Comparison of ENCODE assay signal across 11 cellular contexts in genomic region chrX:53678667-53679066, GRCh38. TPM values are rescaled to one million over a fixed set of nuclear protein-coding genes. Genes with fewer than 3 reads are reported as not detected.
DNase-seq lines count a peak whose midpoint lies in the region; ATAC-seq, FAIRE-seq and TF ChIP-seq lines count a peak whose summit lies in the region.
"Had no signal": no experiment of that assay in that cellular context is flagged by ENCODE, and none has a peak within 500 bp of the region (broad histone marks: within the 10 kb centered on the region; RNA-seq: fewer than 3 reads in every experiment).

No MANE protein-coding gene starts in this region.

- peaks cover 81% of the 10 kb centered on the region for H4K20me1 ChIP-seq in astrocyte (ENCODE audit: insufficient read depth, low read length)

- H3K27ac Mint-ChIP-seq in activated CD4-positive, alpha-beta T cell treated with anti-CD3 and anti-CD28 coated beads for 36 hours, result no peak overlapping the region
- H3K27ac Mint-ChIP-seq in astrocyte (ENCODE audit: unreplicated experiment), result no peak overlapping the region
- peak overlapping the region; percentile 62 to 79 for H3K27ac Mint-ChIP-seq in natural killer cell treated with Interleukin-12 subunit alpha and Interleukin-12 subunit beta and Interleukin-15 and Interleukin-18, amount 100 ng/mL, for 72 hours

- H3K4me1 ChIP-seq in astrocyte (ENCODE audit: insufficient read depth, low read length), result peaks cover 6% of the 10 kb centered on the region

- H3K9ac ChIP-seq in astrocyte (ENCODE audit: low read length), result no peak overlapping the region

- H3K27ac ChIP-seq in astrocyte (ENCODE audit: low read depth, low read length), result no peak overlapping the region

- peaks cover 71% of the 10 kb centered on the region for H3K36me3 Mint-ChIP-seq in activated CD4-positive, alpha-beta T cell treated with anti-CD3 and anti-CD28 coated beads for 36 hours (ENCODE audit: low read depth)
- peaks cover 8% of the 10 kb centered on the region for H3K36me3 Mint-ChIP-seq in astrocyte (ENCODE audit: low read depth, unreplicated experiment)
- H3K36me3 Mint-ChIP-seq in natural killer cell treated with Interleukin-12 subunit alpha and Interleukin-12 subunit beta and Interleukin-15 and Interleukin-18, amount 100 ng/mL, for 72 hours, result peaks cover 24% of the 10 kb centered on the region

- H3K4me3 Mint-ChIP-seq in activated CD4-positive, alpha-beta T cell treated with anti-CD3 and anti-CD28 coated beads for 36 hours, result peak overlapping the region; percentile 41
- no peak overlapping the region for H3K4me3 Mint-ChIP-seq in astrocyte (ENCODE audit: unreplicated experiment)
- H3K4me3 Mint-ChIP-seq in natural killer cell treated with Interleukin-12 subunit alpha and Interleukin-12 subunit beta and Interleukin-15 and Interleukin-18, amount 100 ng/mL, for 72 hours, result peak overlapping the region; percentile 62

- intact Hi-C loops in activated CD4-positive, alpha-beta T cell treated with anti-CD3 and anti-CD28 coated beads for 36 hours (cut with DNase I, micrococcal nuclease), result no loop called here

- H3K36me3 ChIP-seq in astrocyte (ENCODE audit: insufficient read depth, low read length), result peaks cover 24% of the 10 kb centered on the region

- peaks cover 66% of the 10 kb centered on the region for H3K4me1 Mint-ChIP-seq in activated CD4-positive, alpha-beta T cell treated with anti-CD3 and anti-CD28 coated beads for 36 hours
- peaks cover 15% of the 10 kb centered on the region for H3K4me1 Mint-ChIP-seq in astrocyte (ENCODE audit: low read depth, unreplicated experiment)
- peaks cover 46 to 49% of the 10 kb centered on the region in 2 donors for H3K4me1 Mint-ChIP-seq in natural killer cell treated with Interleukin-12 subunit alpha and Interleukin-12 subunit beta and Interleukin-15 and Interleukin-18, amount 100 ng/mL, for 72 hours (ENCODE audit: low read depth in 2 of 2)

- no peaks in the 10 kb centered on the region for H3K9me3 Mint-ChIP-seq in activated CD4-positive, alpha-beta T cell treated with anti-CD3 and anti-CD28 coated beads for 36 hours (ENCODE audit: low read depth)
- H3K9me3 Mint-ChIP-seq in astrocyte (ENCODE audit: unreplicated experiment), result no peaks in the 10 kb centered on the region
- no peaks in the 10 kb centered on the region for H3K9me3 Mint-ChIP-seq in natural killer cell treated with Interleukin-12 subunit alpha and Interleukin-12 subunit beta and Interleukin-15 and Interleukin-18, amount 100 ng/mL, for 72 hours

- no peak overlapping the region for H3K4me2 ChIP-seq in astrocyte (ENCODE audit: low read length)

- H3K9me3 ChIP-seq in astrocyte (ENCODE audit: insufficient read depth, low read depth, low read length), result no peaks in the 10 kb centered on the region

- H2AFZ ChIP-seq in astrocyte (ENCODE audit: low read depth, low read length), result no peak overlapping the region

- CTCF ChIA-PET in activated CD4-positive, alpha-beta T cell treated with anti-CD3 and anti-CD28 coated beads for 36 hours (lab: Charles Lee), result interaction anchor here (0.6 to 1.4 kb wide), 8 partner anchors 9 to 365 kb away, joined by 3 to 5 read pairs (median 3); no protein-coding TSS in a partner anchor

- POLR2A ChIA-PET in activated CD4-positive, alpha-beta T cell treated with anti-CD3 and anti-CD28 coated beads for 36 hours (lab: Charles Lee), result interaction anchor here (0.6 to 0.8 kb wide), 2 partner anchors 9 to 35 kb away, joined by 3 read pairs; no protein-coding TSS in a partner anchor

- H3K79me2 ChIP-seq in astrocyte (ENCODE audit: insufficient read depth, low read length), result peaks cover 99% of the 10 kb centered on the region

- no peak for ATAC-seq in activated CD4-positive, alpha-beta T cell treated with anti-CD3 and anti-CD28 coated beads for 36 hours
- ATAC-seq in natural killer cell treated with Interleukin-12 subunit alpha and Interleukin-12 subunit beta and Interleukin-15 and Interleukin-18, amount 100 ng/mL, for 72 hours, result no peak
- ATAC-seq in HG03196 (IDR thresholded peaks at IDR 0.05; ENCODE audit: unreplicated experiment), result no peak
- no peak for ATAC-seq in esophagus mucosa
- ATAC-seq in GM18867 (IDR thresholded peaks at IDR 0.05; ENCODE audit: unreplicated experiment), result no peak
- ATAC-seq: sciatic nerve had no signal

- no peaks in the 10 kb centered on the region for H3K27me3 Mint-ChIP-seq in activated CD4-positive, alpha-beta T cell treated with anti-CD3 and anti-CD28 coated beads for 36 hours
- H3K27me3 Mint-ChIP-seq in astrocyte (ENCODE audit: low read depth, unreplicated experiment), result no peaks in the 10 kb centered on the region
- H3K27me3 Mint-ChIP-seq in natural killer cell treated with Interleukin-12 subunit alpha and Interleukin-12 subunit beta and Interleukin-15 and Interleukin-18, amount 100 ng/mL, for 72 hours, result peaks cover 0 to 5% of the 10 kb centered on the region in 2 donors

- DNase-seq in activated CD4-positive, alpha-beta T cell treated with anti-CD3 and anti-CD28 coated beads for 36 hours, result no peak
- DNase-seq in activated CD4-positive, alpha-beta T cell treated with anti-CD3 and anti-CD28 coated beads, Interleukin-2, amount 50 U/mL, for 4 hours, result no peak
- DNase-seq in HFF-Myc (ENCODE audit: extremely low read depth, low read depth) (no peak), astrocyte (ENCODE audit: low read depth) (no peak)
- DNase-seq in natural killer cell treated with Interleukin-12 subunit alpha and Interleukin-12 subunit beta and Interleukin-15 and Interleukin-18, amount 100 ng/mL, for 72 hours (ENCODE audit: low spot score), result no peak
- DNase-seq: NCI-H2107 had no signal

- H3K27me3 ChIP-seq in astrocyte (ENCODE audit: insufficient read depth, low read length), result no peaks in the 10 kb centered on the region

- H3K4me3 ChIP-seq in HFF-Myc (replicated peaks; ENCODE audit: low read depth, low read length), result no peak overlapping the region
- no peak overlapping the region for H3K4me3 ChIP-seq in astrocyte (ENCODE audit: insufficient read depth, low read depth, low read length)

- FAIRE-seq in astrocyte (lab: Jason Lieb, UNC), result no peak
- FAIRE-seq: GM18507 had no signal

- TF ChIP-seq CTCF in HFF-Myc (IDR thresholded peaks at IDR 0.05; ENCODE audit: low read depth, low read length, missing control alignments) (peak; percentile 24), astrocyte (IDR thresholded peaks at IDR 0.05; ENCODE audit: insufficient read depth, low read depth, low read length) (peak; percentile 14)

RNA-seq across cellular contexts. Expression of gene HUWE1, which starts 7.9 kb away (rescaled TPM):
- total RNA-seq in activated CD4-positive, alpha-beta T cell treated with anti-CD3 and anti-CD28 coated beads for 36 hours, result 100 to 1,000 TPM; 513 to 554 TPM
- total RNA-seq in astrocyte (215 and 225 TPM in 2 replicates), esophagus mucosa (136 TPM)
- total RNA-seq in natural killer cell treated with Interleukin-12 subunit alpha and Interleukin-12 subunit beta and Interleukin-15 and Interleukin-18, amount 100 ng/mL, for 72 hours, result 100 to 1,000 TPM; 574 to 813 TPM

Comparison
In these comparisons a context has a peak if more than half of its experiments do, and no peak if none do; other contexts are left out.
1. H3K27ac Mint-ChIP-seq: peak in natural killer cell treated with Interleukin-12 subunit alpha and Interleukin-12 subunit beta and Interleukin-15 and Interleukin-18, amount 100 ng/mL, for 72 hours (2 of 2); none in activated CD4-positive, alpha-beta T cell treated with anti-CD3 and anti-CD28 coated beads for 36 hours (single experiment) and astrocyte (single experiment).